Comparison of ENCODE assay signal across 8 cellular contexts in genomic region chr22:41565403-41566054, GRCh38. TPM values are rescaled to one million over a fixed set of nuclear protein-coding genes. Genes with fewer than 3 reads are reported as not detected.
DNase-seq lines count a peak whose midpoint lies in the region; ATAC-seq lines count a peak whose summit lies in the region.

No MANE protein-coding gene starts in this region.

- peaks cover 4% of the 10 kb centered on the region for H3K4me1 Mint-ChIP-seq in activated naive CD8-positive, alpha-beta T cell treated with anti-CD3 and anti-CD28 coated beads, Interleukin-2, amount 50 U/mL, for 24 hours

- no peaks in the 10 kb centered on the region for H3K9me3 ChIP-seq in HUES64 (ENCODE audit: insufficient read depth, low read depth, low read length)

- peaks cover 17% of the 10 kb centered on the region for H3K27me3 Mint-ChIP-seq in activated naive CD8-positive, alpha-beta T cell treated with anti-CD3 and anti-CD28 coated beads, Interleukin-2, amount 50 U/mL, for 24 hours

- H3K27me3 ChIP-seq in HUES64 (ENCODE audit: insufficient read depth, low read length): no peaks in the 10 kb centered on the region

- H3K4me1 ChIP-seq in HUES64 (ENCODE audit: insufficient read depth, low read length): peaks cover 22% of the 10 kb centered on the region

- no peak overlapping the region for H3K4me3 Mint-ChIP-seq in activated naive CD8-positive, alpha-beta T cell treated with anti-CD3 and anti-CD28 coated beads, Interleukin-2, amount 50 U/mL, for 24 hours

- no peaks in the 10 kb centered on the region for H3K36me3 Mint-ChIP-seq in activated naive CD8-positive, alpha-beta T cell treated with anti-CD3 and anti-CD28 coated beads, Interleukin-2, amount 50 U/mL, for 24 hours (ENCODE audit: low read depth)

- no peak overlapping the region for H3K9ac ChIP-seq in HUES64 (ENCODE audit: low read depth, low read length)

- H3K9me3 Mint-ChIP-seq in activated naive CD8-positive, alpha-beta T cell treated with anti-CD3 and anti-CD28 coated beads, Interleukin-2, amount 50 U/mL, for 24 hours: no peaks in the 10 kb centered on the region

- H3K27ac Mint-ChIP-seq in activated naive CD8-positive, alpha-beta T cell treated with anti-CD3 and anti-CD28 coated beads, Interleukin-2, amount 50 U/mL, for 24 hours: no peak overlapping the region

- 70% methylated on average over 8 of the region's 8 CpGs for WGBS in HUES64

- ATAC-seq in activated naive CD8-positive, alpha-beta T cell treated with anti-CD3 and anti-CD28 coated beads, Interleukin-2, amount 50 U/mL, for 24 hours: peak; percentile 88
- ATAC-seq in HG03139 (IDR thresholded peaks at IDR 0.05; ENCODE audit: unreplicated experiment) (no peak), GM19395 (IDR thresholded peaks at IDR 0.05; ENCODE audit: unreplicated experiment) (no peak)

- peak overlapping the region; percentile 3; the same call in 1 of the 2 replicates for H3K27ac ChIP-seq in HUES64 (ENCODE audit: low read depth, low read length)

- H3K4me3 ChIP-seq in HUES64 (ENCODE audit: low read length): no peak overlapping the region

- DNase-seq in COLO668 (lab: John Stamatoyannopoulos, UW; ENCODE audit: unreplicated experiment) (peak; percentile 20), iris pigment epithelial cell (ENCODE audit: low read depth) (peak; percentile 80), hippocampal formation (lab: John Stamatoyannopoulos, UW) (no peak), GF-D8 (lab: John Stamatoyannopoulos, UW) (no peak)
- peak; percentile 22 for DNase-seq in activated naive CD8-positive, alpha-beta T cell treated with anti-CD3 and anti-CD28 coated beads, Interleukin-2, amount 50 U/mL, for 24 hours

- no peaks in the 10 kb centered on the region for H3K36me3 ChIP-seq in HUES64 (ENCODE audit: insufficient read depth, low read length)

RNA-seq across cellular contexts. Expression of gene CSDC2, which starts 4.7 kb away (rescaled TPM):
- polyA plus RNA-seq in HUES64 (2013, experiment 1 of 2): 0.85 TPM
- 0.63 TPM for polyA plus RNA-seq in HUES64 (2013, experiment 2 of 2)

RNA-seq across cellular contexts. Expression of gene POLR3H, which starts 21.3 kb away (rescaled TPM):
- polyA plus RNA-seq in HUES64 (2013, experiment 1 of 2): 25.8 TPM
- 21.9 TPM for polyA plus RNA-seq in HUES64 (2013, experiment 2 of 2)

RNA-seq across cellular contexts. Expression of gene PMM1, which starts 24.1 kb away (rescaled TPM):
- 8.2 TPM for polyA plus RNA-seq in HUES64 (2013, experiment 1 of 2)
- polyA plus RNA-seq in HUES64 (2013, experiment 2 of 2): 10.0 TPM

RNA-seq across cellular contexts. Expression of gene DESI1, which starts 55.3 kb away (rescaled TPM):
- 24.9 TPM for polyA plus RNA-seq in HUES64 (2013, experiment 1 of 2)
- polyA plus RNA-seq in HUES64 (2013, experiment 2 of 2): 18.8 TPM

RNA-seq across cellular contexts. Expression of gene XRCC6, which starts 55.6 kb away (rescaled TPM):
- polyA plus RNA-seq in HUES64 (2013, experiment 1 of 2): 494 TPM
- 469 TPM for polyA plus RNA-seq in HUES64 (2013, experiment 2 of 2)

Comparison
In these comparisons a context has a peak if more than half of its experiments do, and no peak if none do; other contexts are left out.
1. DNase-seq: peak in COLO668 (single experiment), activated naive CD8-positive, alpha-beta T cell treated with anti-CD3 and anti-CD28 coated beads, Interleukin-2, amount 50 U/mL, for 24 hours (single experiment) and iris pigment epithelial cell (single experiment); none in hippocampal formation (0 of 2) and GF-D8 (single experiment).